In genomic region chr10:49280001-49280408, GRCh38 we compare ENCODE assay signal across 12 cellular contexts. TPM values are rescaled to one million over a fixed set of nuclear protein-coding genes. Genes with fewer than 3 reads are reported as not detected.
DNase-seq lines count a peak whose midpoint lies in the region; ATAC-seq, FAIRE-seq and TF ChIP-seq lines count a peak whose summit lies in the region.
"Had no signal": no experiment of that assay in that cellular context is flagged by ENCODE, and none has a peak within 500 bp of the region (broad histone marks: within the 10 kb centered on the region; RNA-seq: fewer than 3 reads in every experiment).

No MANE protein-coding gene starts in this region.

- DNase-seq in activated naive CD4-positive, alpha-beta T cell treated with anti-CD3 and anti-CD28 coated beads, Interleukin-2, amount 50 U/mL, for 72 hours (ENCODE audit: low spot score in 2 of 2) = no peak
- no peak for DNase-seq in activated naive CD4-positive, alpha-beta T cell treated with anti-CD3 and anti-CD28 coated beads, Interleukin-2, amount 10 ng/mL, durations not matched to agents 7 days and 5 days
- peak; percentile 2 for DNase-seq in RKO (ENCODE audit: low spot score)
- DNase-seq in endothelial cell of umbilical vein (ENCODE audit: low read depth, low spot score) = peak; percentile 2
- no peak for DNase-seq in stimulated activated naive CD8-positive, alpha-beta T cell treated with anti-CD3 and anti-CD28 coated beads, Interleukin-15, Interleukin-2, amounts not matched to agents 100 U/mL and 50 U/mL, for 24 hours
- no peak for DNase-seq in dedifferentiated amniotic fluid mesenchymal stem cell (ENCODE audit: extremely low spot score)
- no peak for DNase-seq in NCI-H1694 (lab: John Stamatoyannopoulos, UW)
- DNase-seq: central memory CD4-positive, alpha-beta T cell; NCI-H2171 treated with DMSO at 0.1 percent for 48 hours; SW 1271 had no signal

- no peak overlapping the region for H3K4me3 ChIP-seq in endothelial cell of umbilical vein (replicated peaks in 1 of 3; ENCODE audit: insufficient read depth in 1 of 3, low read depth in 1 of 3, low read length in 3 of 3)

- TF ChIP-seq CTCF in endothelial cell of umbilical vein (IDR thresholded peaks at IDR 0.05; ENCODE audit: extremely low read depth in 1 of 2, insufficient read depth in 1 of 2, low read depth in 1 of 2, low read length in 2 of 2) = no peak

- H3K9ac ChIP-seq in endothelial cell of umbilical vein (replicated peaks; ENCODE audit: extremely low read depth, insufficient read depth, low read length) = no peak overlapping the region

- intact Hi-C loops in endothelial cell of umbilical vein (cut with micrococcal nuclease) = no loop called here

- H3K27ac ChIP-seq in endothelial cell of umbilical vein (ENCODE audit: insufficient read depth, low read depth, low read length) = no peak overlapping the region

- H3K4me3 Mint-ChIP-seq in activated naive CD4-positive, alpha-beta T cell treated with anti-CD3 and anti-CD28 coated beads, Interleukin-2, amount 10 ng/mL, durations not matched to agents 7 days and 5 days = no peak overlapping the region

- peaks cover 44% of the 10 kb centered on the region for H3K27me3 Mint-ChIP-seq in activated naive CD4-positive, alpha-beta T cell treated with anti-CD3 and anti-CD28 coated beads, Interleukin-2, amount 10 ng/mL, durations not matched to agents 7 days and 5 days

- no peaks in the 10 kb centered on the region for H3K9me1 ChIP-seq in endothelial cell of umbilical vein (replicated peaks; ENCODE audit: control insufficient read depth, extremely low read depth, insufficient read depth, low read length)

- no peak for TF ChIP-seq POLR2A in endothelial cell of umbilical vein (IDR thresholded peaks at IDR 0.05; ENCODE audit: low read depth, low read length)

- no peaks in the 10 kb centered on the region for H3K36me3 ChIP-seq in endothelial cell of umbilical vein (ENCODE audit: control insufficient read depth in 2 of 2, extremely low read depth in 1 of 2, insufficient read depth in 2 of 2, low read length in 2 of 2)

- peak; percentile 29 to 62 for ATAC-seq in activated naive CD4-positive, alpha-beta T cell treated with anti-CD3 and anti-CD28 coated beads, Interleukin-2, amount 50 U/mL, for 72 hours
- peak; percentile 52 for ATAC-seq in stimulated activated naive CD8-positive, alpha-beta T cell treated with anti-CD3 and anti-CD28 coated beads, Interleukin-15, Interleukin-2, amounts not matched to agents 100 U/mL and 50 U/mL, for 24 hours
- no peak for ATAC-seq in GM18867 (IDR thresholded peaks at IDR 0.05; ENCODE audit: unreplicated experiment)

- no peaks in the 10 kb centered on the region for H3K27me3 ChIP-seq in endothelial cell of umbilical vein (ENCODE audit: control insufficient read depth in 2 of 2, insufficient read depth in 2 of 2, low read length in 2 of 2)

- H3K79me2 ChIP-seq in endothelial cell of umbilical vein (ENCODE audit: control insufficient read depth, insufficient read depth, low read length) = no peaks in the 10 kb centered on the region

- H2AFZ ChIP-seq in endothelial cell of umbilical vein (ENCODE audit: low read depth, low read length) = no peak overlapping the region

- H3K36me3 Mint-ChIP-seq in activated naive CD4-positive, alpha-beta T cell treated with anti-CD3 and anti-CD28 coated beads, Interleukin-2, amount 50 U/mL, for 72 hours = no peaks in the 10 kb centered on the region
- no peaks in the 10 kb centered on the region for H3K36me3 Mint-ChIP-seq in activated naive CD4-positive, alpha-beta T cell treated with anti-CD3 and anti-CD28 coated beads, Interleukin-2, amount 10 ng/mL, durations not matched to agents 7 days and 5 days

- H3K9me3 ChIP-seq in endothelial cell of umbilical vein (replicated peaks; ENCODE audit: control insufficient read depth, insufficient read depth, low read length) = no peaks in the 10 kb centered on the region

- no peaks in the 10 kb centered on the region for H3K4me1 ChIP-seq in endothelial cell of umbilical vein (ENCODE audit: control insufficient read depth, extremely low read depth, insufficient read depth, low read length)

- CTCF ChIA-PET in activated naive CD4-positive, alpha-beta T cell treated with anti-CD3 and anti-CD28 coated beads, Interleukin-2, amount 10 ng/mL, durations not matched to agents 7 days and 5 days (lab: Charles Lee) = no interaction called here
- CTCF ChIA-PET in endothelial cell of umbilical vein (lab: Charles Lee) = no interaction called here

- POLR2A ChIA-PET in endothelial cell of umbilical vein (lab: Charles Lee) = no interaction called here

- no peak overlapping the region for H3K27ac Mint-ChIP-seq in activated naive CD4-positive, alpha-beta T cell treated with anti-CD3 and anti-CD28 coated beads, Interleukin-2, amount 50 U/mL, for 72 hours
- H3K27ac Mint-ChIP-seq in activated naive CD4-positive, alpha-beta T cell treated with anti-CD3 and anti-CD28 coated beads, Interleukin-2, amount 10 ng/mL, durations not matched to agents 7 days and 5 days = no peak overlapping the region

- FAIRE-seq in endothelial cell of umbilical vein (lab: Jason Lieb, UNC) = no peak

- no peaks in the 10 kb centered on the region for H3K9me3 Mint-ChIP-seq in activated naive CD4-positive, alpha-beta T cell treated with anti-CD3 and anti-CD28 coated beads, Interleukin-2, amount 50 U/mL, for 72 hours
- no peaks in the 10 kb centered on the region for H3K9me3 Mint-ChIP-seq in activated naive CD4-positive, alpha-beta T cell treated with anti-CD3 and anti-CD28 coated beads, Interleukin-2, amount 10 ng/mL, durations not matched to agents 7 days and 5 days

- dilution Hi-C loops in endothelial cell of umbilical vein (cut with MboI; ENCODE audit: extremely low pct_ligation_motif_present, low sequenced_read_pairs) = no loop called here

- H4K20me1 ChIP-seq in endothelial cell of umbilical vein (replicated peaks; ENCODE audit: control insufficient read depth, extremely low read depth, insufficient read depth, low read length) = no peaks in the 10 kb centered on the region

- H3K4me2 ChIP-seq in endothelial cell of umbilical vein (ENCODE audit: insufficient read depth, low read length) = no peak overlapping the region

- no peaks in the 10 kb centered on the region for H3K4me1 Mint-ChIP-seq in activated naive CD4-positive, alpha-beta T cell treated with anti-CD3 and anti-CD28 coated beads, Interleukin-2, amount 10 ng/mL, durations not matched to agents 7 days and 5 days

- no TSS peak for BruUV-seq in endothelial cell of umbilical vein (replicated peaks; lab: Mats Ljungman, UMichigan)

TF ChIP-seq in endothelial cell of umbilical vein, 7 proteins besides CTCF, POLR2A, EP300 and RAD21:
- TF ChIP-seq GATA2 (IDR thresholded peaks at IDR 0.05; ENCODE audit: insufficient read depth, insufficient read length, low read depth, low read length) (no peak), POLR2AphosphoS5 (IDR thresholded peaks at IDR 0.05; ENCODE audit: insufficient read depth, low read depth, low read length) (no peak), FOS (IDR thresholded peaks at IDR 0.05; ENCODE audit: borderline replicate concordance, insufficient read depth, low read length) (no peak), MAX (IDR thresholded peaks at IDR 0.05; ENCODE audit: insufficient read depth, insufficient read length) (no peak), EZH2 (IDR thresholded peaks at IDR 0.05; ENCODE audit: borderline replicate concordance, low read depth, low read length, severe bottlenecking) (no peak), MYC (IDR thresholded peaks at IDR 0.05; ENCODE audit: low read depth, low read length) (no peak), JUN (IDR thresholded peaks at IDR 0.05; ENCODE audit: borderline replicate concordance, insufficient read depth, insufficient read length, low read depth) (no peak)

RNA-seq across cellular contexts. Expression of gene C10orf71, which starts 19.0 kb away (rescaled TPM):
- total RNA-seq in activated naive CD4-positive, alpha-beta T cell treated with anti-CD3 and anti-CD28 coated beads, Interleukin-2, amount 50 U/mL, for 72 hours = not detected
- total RNA-seq in endothelial cell of umbilical vein = not detected in 2 replicates
- polyA plus RNA-seq in endothelial cell of umbilical vein = not detected in 2 replicates
- polyA plus RNA-seq in endothelial cell of umbilical vein (2011; cell fraction: cytosol; rRNA removed) = not detected in 2 replicates
- polyA plus RNA-seq in endothelial cell of umbilical vein (2011; cell fraction: nucleus; rRNA removed) = not detected in 2 replicates
- polyA plus RNA-seq in endothelial cell of umbilical vein (2012) = not detected in 2 replicates
- 0.04 TPM in 1 of 2 replicates, not detected in the other for polyA minus RNA-seq in endothelial cell of umbilical vein
- polyA minus RNA-seq in endothelial cell of umbilical vein (2011; cell fraction: cytosol; rRNA and poly(A)+ RNA removed) = not detected
- polyA minus RNA-seq in endothelial cell of umbilical vein (2011; cell fraction: nucleus; rRNA and poly(A)+ RNA removed) = not detected in 2 replicates
- total RNA-seq: mononuclear cell had no signal

Comparison
In these comparisons a context has a peak if more than half of its experiments do, and no peak if none do; other contexts are left out.
1. DNase-seq: peak in RKO (single experiment) and endothelial cell of umbilical vein (single experiment); none in activated naive CD4-positive, alpha-beta T cell treated with anti-CD3 and anti-CD28 coated beads, Interleukin-2, amount 50 U/mL, for 72 hours (0 of 2), activated naive CD4-positive, alpha-beta T cell treated with anti-CD3 and anti-CD28 coated beads, Interleukin-2, amount 10 ng/mL, durations not matched to agents 7 days and 5 days (single experiment), stimulated activated naive CD8-positive, alpha-beta T cell treated with anti-CD3 and anti-CD28 coated beads, Interleukin-15, Interleukin-2, amounts not matched to agents 100 U/mL and 50 U/mL, for 24 hours (single experiment), dedifferentiated amniotic fluid mesenchymal stem cell (single experiment) and NCI-H1694 (single experiment).